24 cellular contexts compared by ENCODE assay signal in the genomic region with DNA sequence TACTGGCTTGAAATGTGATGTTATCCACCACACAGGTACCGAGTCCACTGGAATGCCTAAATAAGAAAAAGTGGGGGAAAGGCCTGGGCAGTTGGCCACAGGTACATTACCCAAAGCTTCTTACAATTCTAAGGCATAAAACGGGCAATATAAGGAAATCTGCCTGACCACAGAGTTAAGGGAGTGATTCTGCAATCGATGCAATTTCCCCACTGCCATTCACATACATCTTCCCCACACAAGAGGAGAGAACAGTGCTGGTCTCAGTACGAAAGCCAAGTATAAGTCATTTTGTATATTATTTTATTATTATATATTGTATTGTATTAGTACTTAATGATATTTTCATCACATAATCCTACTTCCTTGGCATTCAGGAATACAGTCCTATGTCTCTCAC.
"Had no signal": no experiment of that assay in that cellular context is flagged by ENCODE, and none has a peak within 500 bp of the region (broad histone marks: within the 10 kb centered on the region; RNA-seq: fewer than 3 reads in every experiment).

No MANE protein-coding gene starts in this region.

- H3K27me3 Mint-ChIP-seq: activated naive CD4-positive, alpha-beta T cell treated with anti-CD3 and anti-CD28 coated beads, Interleukin-2, amount 10 ng/mL, durations not matched to agents 7 days and 5 days; naive thymus-derived CD8-positive, alpha-beta T cell; stimulated activated naive B cell treated with anti-CD40 and anti-IgM and Interleukin-4, amounts not matched to agents 10 μg/mL and 1 μg/mL and 100 μg/mL, for 72 hours had no signal

- H3K4me1 ChIP-seq: right atrium auricular region had no signal

- H3K4me2 ChIP-seq: smooth muscle cell had no signal

- H3K27ac ChIP-seq: heart left ventricle, right atrium auricular region, stomach, thyroid gland, upper lobe of left lung, VCaP had no signal

- H3K36me3 ChIP-seq: right atrium auricular region, stomach, thyroid gland, upper lobe of left lung had no signal

- H3K27me3 ChIP-seq: heart left ventricle, right atrium auricular region, stomach, thyroid gland, upper lobe of left lung had no signal

- H3K4me3 Mint-ChIP-seq: activated naive CD4-positive, alpha-beta T cell treated with anti-CD3 and anti-CD28 coated beads, Interleukin-2, amount 10 ng/mL, durations not matched to agents 7 days and 5 days; activated T-helper 1 cell treated with anti-CD3 and anti-CD28 coated beads, Interleukin-12 subunit alpha, Interleukin-12 subunit beta, Interleukin-2, Interleukin-4 antibody, amounts not matched to agents 30 ng/mL and 10 ng/mL and 1 ng/mL, durations not matched to agents 14 hours and 24 hours and 36 hours; endodermal cell; naive thymus-derived CD8-positive, alpha-beta T cell; neural crest cell; stimulated activated naive B cell treated with anti-CD40 and anti-IgM and Interleukin-4, amounts not matched to agents 10 μg/mL and 1 μg/mL and 100 μg/mL, for 72 hours had no signal

- H3K4me3 ChIP-seq: heart left ventricle, right atrium auricular region, smooth muscle cell, stomach, thyroid gland, upper lobe of left lung had no signal

- H3K9me3 Mint-ChIP-seq: activated naive CD4-positive, alpha-beta T cell treated with anti-CD3 and anti-CD28 coated beads, Interleukin-2, amount 10 ng/mL, durations not matched to agents 7 days and 5 days; activated T-helper 1 cell treated with anti-CD3 and anti-CD28 coated beads, Interleukin-12 subunit alpha, Interleukin-12 subunit beta, Interleukin-2, Interleukin-4 antibody, amounts not matched to agents 30 ng/mL and 10 ng/mL and 1 ng/mL, durations not matched to agents 14 hours and 24 hours and 36 hours; endodermal cell; naive thymus-derived CD8-positive, alpha-beta T cell; neural crest cell; stimulated activated naive B cell treated with anti-CD40 and anti-IgM and Interleukin-4, amounts not matched to agents 10 μg/mL and 1 μg/mL and 100 μg/mL, for 72 hours had no signal

- H3K9me3 ChIP-seq: heart left ventricle, right atrium auricular region, stomach, thyroid gland, upper lobe of left lung had no signal

- ATAC-seq: esophagus mucosa; heart left ventricle; naive thymus-derived CD8-positive, alpha-beta T cell; stimulated activated naive B cell treated with anti-CD40 and anti-IgM and Interleukin-4, amounts not matched to agents 10 μg/mL and 1 μg/mL and 100 μg/mL, for 72 hours had no signal

- H3K27ac Mint-ChIP-seq: activated naive CD4-positive, alpha-beta T cell treated with anti-CD3 and anti-CD28 coated beads, Interleukin-2, amount 10 ng/mL, durations not matched to agents 7 days and 5 days; activated T-helper 1 cell treated with anti-CD3 and anti-CD28 coated beads, Interleukin-12 subunit alpha, Interleukin-12 subunit beta, Interleukin-2, Interleukin-4 antibody, amounts not matched to agents 30 ng/mL and 10 ng/mL and 1 ng/mL, durations not matched to agents 14 hours and 24 hours and 36 hours; endodermal cell; stimulated activated naive B cell treated with anti-CD40 and anti-IgM and Interleukin-4, amounts not matched to agents 10 μg/mL and 1 μg/mL and 100 μg/mL, for 72 hours had no signal

- H3K4me1 Mint-ChIP-seq: endodermal cell, neural crest cell had no signal

- DNase-seq: activated CD4-positive, alpha-beta T cell treated with anti-CD3 and anti-CD28 coated beads for 4 hours; activated CD4-positive, alpha-beta T cell treated with anti-CD3 and anti-CD28 coated beads, Interleukin-2, amount 50 U/mL, for 4 hours; activated effector memory CD4-positive, alpha-beta T cell treated with anti-CD3 and anti-CD28 coated beads, Interleukin-2, amount 50 U/mL, for 16 hours; activated naive CD4-positive, alpha-beta T cell treated with anti-CD3 and anti-CD28 coated beads, Interleukin-2, amount 10 ng/mL, durations not matched to agents 7 days and 5 days; amygdala; caudate nucleus; endodermal cell; foreskin fibroblast; heart left ventricle; naive thymus-derived CD8-positive, alpha-beta T cell; stimulated activated CD4-positive, alpha-beta T cell treated with anti-CD3 and anti-CD28 coated beads, Interleukin-1b, Interleukin-23, amount 100 ng/mL, for 48 hours; stimulated activated CD4-positive, alpha-beta T cell treated with anti-CD3 and anti-CD28 coated beads, Interleukin-4, amount 100 ng/mL, for 4 hours; stimulated activated CD8-positive, alpha-beta memory T cell treated with anti-CD3 and anti-CD28 coated beads, Interleukin-4, amount 100 ng/mL, for 48 hours; stimulated activated naive B cell treated with anti-CD40 and anti-IgM and Interleukin-4, amounts not matched to agents 10 μg/mL and 1 μg/mL and 100 μg/mL, for 72 hours; stomach; thyroid gland; upper lobe of left lung had no signal

- FAIRE-seq: TTC549 had no signal
